15 cellular contexts compared by ENCODE assay signal in genomic region chr22:27962268-27963191, GRCh38. TPM values are rescaled to one million over a fixed set of nuclear protein-coding genes. Genes with fewer than 3 reads are reported as not detected.
DNase-seq lines count a peak whose midpoint lies in the region; ATAC-seq and TF ChIP-seq lines count a peak whose summit lies in the region.
"Had no signal": no experiment of that assay in that cellular context is flagged by ENCODE, and none has a peak within 500 bp of the region (broad histone marks: within the 10 kb centered on the region; RNA-seq: fewer than 3 reads in every experiment).

No MANE protein-coding gene starts in this region.

- peak overlapping the region; percentile 42 for H3K27ac ChIP-seq in cardiac muscle cell
- H3K27ac ChIP-seq: ascending aorta had no signal

- H3K4me1 ChIP-seq in cardiac muscle cell (ENCODE audit: low read depth), result peaks cover 29% of the 10 kb centered on the region

- H3K36me3 ChIP-seq in cardiac muscle cell, result no peaks in the 10 kb centered on the region
- H3K36me3 ChIP-seq: ascending aorta had no signal

- in situ Hi-C loops in G401 (cut with HindIII; ENCODE audit: low sequenced_read_pairs), result no loop called here

- no peaks in the 10 kb centered on the region for H3K27me3 ChIP-seq in cardiac muscle cell
- H3K27me3 ChIP-seq: ascending aorta had no signal

- DNase-seq in G401 (ENCODE audit: low spot score) (peak; percentile 34), RPMI7951 (ENCODE audit: low read depth) (peak; percentile 12), cardiac muscle cell (ENCODE audit: low read depth in 1 of 2, low spot score in 1 of 2) (peak in 1 of 2 donors; percentile 32), pons (ENCODE audit: low spot score) (peak; percentile 33), inferior parietal cortex (ENCODE audit: extremely low spot score) (no peak), activated gamma-delta T cell treated with Interleukin-2 at 50 U/mL for 16 hours (no peak)
- DNase-seq in activated CD4-positive, alpha-beta T cell treated with anti-CD3 and anti-CD28 coated beads, Interleukin-2, amount 50 U/mL, for 48 hours, result no peak
- DNase-seq: activated CD4-positive, CD25-positive, alpha-beta regulatory T cell; activated T-cell treated with anti-CD3 and anti-CD28 coated beads, Interleukin-2, amount 50 U/mL, for 24 hours; CD8-positive, alpha-beta memory T cell; GOT3; NCI-H1417 treated with DMSO at 0.1 percent for 48 hours; NK-92 treated with Interleukin-12 subunit alpha and Interleukin-12 subunit beta, amount 100 ng/mL, for 24 hours had no signal

- no peak overlapping the region for H3K4me3 ChIP-seq in cardiac muscle cell
- H3K4me3 ChIP-seq: ascending aorta had no signal

- H3K9me3 ChIP-seq in cardiac muscle cell (ENCODE audit: low read depth), result no peaks in the 10 kb centered on the region
- H3K9me3 ChIP-seq: ascending aorta had no signal

- ATAC-seq in GM18511 (IDR thresholded peaks at IDR 0.05; ENCODE audit: unreplicated experiment), result no peak

- TF ChIP-seq CTCF in cardiac muscle cell (IDR thresholded peaks at IDR 0.05; ENCODE audit: low read depth, low read length), result no peak

RNA-seq across cellular contexts. Expression of gene PITPNB, which starts 43.5 kb away (rescaled TPM):
- 10.0 and 29.5 TPM in 2 replicates for total RNA-seq in G401 (2014; rRNA removed; shearing (Covaris generic))
- total RNA-seq in RPMI7951 (2014; rRNA removed; shearing (Covaris generic)), result 16.1 and 16.9 TPM in 2 replicates
- total RNA-seq in cardiac muscle cell, result 50.1 and 73.2 TPM in 2 replicates
- 131 and 194 TPM in 2 replicates for polyA plus RNA-seq in cardiac muscle cell

Comparison
In these comparisons a context has a peak if more than half of its experiments do, and no peak if none do; other contexts are left out.
1. DNase-seq: peak in G401 (single experiment), RPMI7951 (single experiment) and pons (single experiment); none in inferior parietal cortex (single experiment), activated CD4-positive, alpha-beta T cell treated with anti-CD3 and anti-CD28 coated beads, Interleukin-2, amount 50 U/mL, for 48 hours (0 of 2) and activated gamma-delta T cell treated with Interleukin-2 at 50 U/mL for 16 hours (single experiment).